In the genomic region with DNA sequence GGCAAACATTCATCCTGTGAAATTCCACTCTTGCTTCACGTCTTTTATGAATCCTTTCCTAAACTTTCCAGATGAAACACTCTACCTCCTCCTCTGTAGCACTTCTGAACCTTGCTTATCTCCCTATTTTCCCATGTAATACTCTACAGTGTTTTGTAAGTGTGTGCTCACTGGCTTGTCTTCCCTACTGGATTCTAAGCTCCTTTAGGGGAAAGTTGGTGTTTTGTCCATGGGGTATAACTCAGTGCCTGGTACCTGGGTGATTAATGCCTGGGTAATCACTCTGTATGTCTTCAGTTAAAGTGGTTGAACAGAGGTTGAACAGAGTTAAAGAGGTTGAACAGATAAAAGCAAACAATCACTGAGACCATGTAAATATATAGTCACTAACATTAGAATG, we compare ENCODE assay signal across 17 cellular contexts.
"Had no signal": no experiment of that assay in that cellular context is flagged by ENCODE, and none has a peak within 500 bp of the region (broad histone marks: within the 10 kb centered on the region; RNA-seq: fewer than 3 reads in every experiment).

No MANE protein-coding gene starts in this region.

- H3K27me3 ChIP-seq: brain microvascular endothelial cell, neural progenitor cell, tibial nerve had no signal

- H2AFZ ChIP-seq: neural progenitor cell had no signal

- H3K27ac ChIP-seq: brain microvascular endothelial cell, lower lobe of right lung, neural progenitor cell had no signal

- H3K9ac ChIP-seq: neural progenitor cell had no signal

- ATAC-seq: activated CD4-positive, alpha-beta T cell treated with anti-CD3 and anti-CD28 coated beads for 36 hours; activated naive CD8-positive, alpha-beta T cell treated with anti-CD3 and anti-CD28 coated beads, Interleukin-2, amount 50 U/mL, for 24 hours; activated T-cell treated with anti-CD3 and anti-CD28 coated beads, Interleukin-2, amount 50 U/mL, for 72 hours; effector memory CD8-positive, alpha-beta T cell; esophagus mucosa; lower lobe of right lung; stimulated activated naive CD8-positive, alpha-beta T cell treated with anti-CD3 and anti-CD28 coated beads, Interleukin-15, Interleukin-2, amounts not matched to agents 100 U/mL and 50 U/mL, for 24 hours had no signal

- H3K36me3 ChIP-seq: lower lobe of right lung, neural progenitor cell, tibial nerve had no signal

- H3K4me3 ChIP-seq: lower lobe of right lung, neural progenitor cell, tibial nerve had no signal

- DNase-seq: activated B cell treated with CpG ODN at 0.5 μM for 24 hours; activated CD4-positive, alpha-beta T cell treated with anti-CD3 and anti-CD28 coated beads for 36 hours; activated effector memory CD4-positive, alpha-beta T cell treated with anti-CD3 and anti-CD28 coated beads, Interleukin-2, amount 50 U/mL, for 16 hours; activated naive CD4-positive, alpha-beta T cell treated with anti-CD3 and anti-CD28 coated beads, Interleukin-2, amount 50 U/mL, for 16 hours; activated naive CD8-positive, alpha-beta T cell treated with anti-CD3 and anti-CD28 coated beads, Interleukin-2, amount 50 U/mL, for 24 hours; activated T-cell treated with anti-CD3 and anti-CD28 coated beads, Interleukin-2, amount 50 U/mL, for 72 hours; aorta; brain microvascular endothelial cell; effector memory CD8-positive, alpha-beta T cell; head of caudate nucleus; lower lobe of right lung; naive B cell; stimulated activated CD4-positive, alpha-beta T cell treated with anti-CD3 and anti-CD28 coated beads, Interleukin-4, amount 100 ng/mL, for 4 hours; stimulated activated naive CD8-positive, alpha-beta T cell treated with anti-CD3 and anti-CD28 coated beads, Interleukin-15, Interleukin-2, amounts not matched to agents 100 U/mL and 50 U/mL, for 24 hours had no signal

- H3K4me2 ChIP-seq: neural progenitor cell had no signal

- H3K9me3 ChIP-seq: lower lobe of right lung, tibial nerve had no signal
